Comparison of ENCODE assay signal across 20 cellular contexts in the genomic region with DNA sequence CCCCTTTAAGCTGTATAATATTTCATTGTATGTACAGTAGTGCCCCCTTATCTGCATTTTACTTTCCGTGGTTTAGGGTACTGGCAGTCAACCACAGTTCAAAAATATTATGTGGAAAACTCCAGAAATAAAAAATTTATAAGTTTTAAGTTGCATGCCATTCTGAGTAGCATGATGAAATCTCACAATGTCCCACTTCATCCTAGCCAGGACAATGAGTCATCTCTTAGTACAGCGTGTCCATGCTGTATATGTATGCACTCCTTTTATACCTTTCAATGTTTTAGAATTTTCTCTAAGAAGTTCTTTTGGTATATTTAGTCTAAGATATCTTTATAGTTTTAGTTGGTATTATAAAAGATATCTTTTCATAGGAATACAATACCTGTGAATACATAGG.
A peak's percentile ranks its signal among the peaks of the same experiment; 100 is the strongest.
DNase-seq lines count a peak whose midpoint lies in the region; ATAC-seq, FAIRE-seq and TF ChIP-seq lines count a peak whose summit lies in the region.
"Had no signal": no experiment of that assay in that cellular context is flagged by ENCODE, and none has a peak within 500 bp of the region (broad histone marks: within the 10 kb centered on the region; RNA-seq: fewer than 3 reads in every experiment).

No MANE protein-coding gene starts in this region.

- TF ChIP-seq CTCF in HCT116 (IDR thresholded peaks at IDR 0.05 in 2 of 3, conservative IDR thresholded peaks at IDR 0.05 in 1 of 3; ENCODE audit: borderline replicate concordance in 1 of 3, insufficient read depth in 1 of 3, low read depth in 2 of 3, low read length in 2 of 3) (no peak), K562 (IDR thresholded peaks at IDR 0.05 in 2 of 3, conservative IDR thresholded peaks at IDR 0.05 in 1 of 3; ENCODE audit: insufficient read depth in 2 of 3, low read depth in 1 of 3, low read length in 3 of 3) (no peak), foreskin fibroblast (IDR thresholded peaks at IDR 0.05; ENCODE audit: low read depth, low read length) (no peak)

- no peak for ATAC-seq in HCT116
- ATAC-seq in K562 = no peak
- ATAC-seq: activated naive CD8-positive, alpha-beta T cell treated with anti-CD3 and anti-CD28 coated beads, Interleukin-2, amount 50 U/mL, for 24 hours; activated T-cell treated with anti-CD3 and anti-CD28 coated beads, Interleukin-2, amount 50 U/mL, for 4 hours; lower lobe of right lung; naive thymus-derived CD4-positive, alpha-beta T cell had no signal

- intact Hi-C loops in HCT116 (cut with micrococcal nuclease) = no loop called here
- intact Hi-C loops in K562 (cut with micrococcal nuclease) = no loop called here

- H3K9me1 ChIP-seq in K562 (ENCODE audit: control insufficient read depth, insufficient read depth, low read length) = no peaks in the 10 kb centered on the region

- H3K9me2 ChIP-seq in HCT116 (ENCODE audit: insufficient read depth) = no peaks in the 10 kb centered on the region

- POLR2A ChIA-PET in HCT116 (lab: Charles Lee) (no interaction called here), K562 (lab: Yijun Ruan, JAX) (no interaction called here)

- DNase-seq in AG08395 (ENCODE audit: low spot score) = peak; percentile 42
- no peak for DNase-seq in HCT116 (ENCODE audit: low read depth, low spot score)
- DNase-seq in K562 (ENCODE audit: extremely low read depth in 1 of 4, low spot score in 3 of 4) = no peak
- peak; percentile 45 to 78 for DNase-seq in foreskin fibroblast
- no peak for DNase-seq in hypothalamus (lab: John Stamatoyannopoulos, UW)
- DNase-seq in SK-N-DZ (ENCODE audit: low spot score) = no peak
- DNase-seq in activated CD8-positive, alpha-beta memory T cell treated with anti-CD3 and anti-CD28 coated beads, Interleukin-2, amount 50 U/mL, for 48 hours = no peak
- DNase-seq in kidney glomerular epithelial cell (lab: John Stamatoyannopoulos, UW) = no peak
- DNase-seq: activated naive CD8-positive, alpha-beta T cell treated with anti-CD3 and anti-CD28 coated beads, Interleukin-2, amount 50 U/mL, for 24 hours; activated T-cell treated with anti-CD3 and anti-CD28 coated beads, Interleukin-2, amount 50 U/mL, for 4 hours; esophagus squamous epithelium; Karpas-422; lower lobe of right lung; naive thymus-derived CD4-positive, alpha-beta T cell; NCI-H1930; NCI-H524; stimulated activated CD4-positive, alpha-beta T cell treated with anti-CD3 and anti-CD28 coated beads, Interleukin-12 subunit alpha, Interleukin-12 subunit beta, amount 100 ng/mL, for 4 hours; stimulated activated naive CD4-positive, alpha-beta T cell treated with Interleukin-2 at 50 U/mL for 16 hours had no signal

- no peak for TF ChIP-seq POLR2A in HCT116 (IDR thresholded peaks at IDR 0.05; ENCODE audit: borderline replicate concordance, extremely low read depth, insufficient read depth, insufficient read length)
- TF ChIP-seq POLR2A in K562 (conservative IDR thresholded peaks at IDR 0.05) = no peak

- H3K4me3 ChIP-seq in HCT116 (replicated peaks in 1 of 2; ENCODE audit: low read depth in 1 of 2, low read length in 2 of 2) (no peak overlapping the region), K562 (no peak overlapping the region), foreskin fibroblast (ENCODE audit: low read depth in 1 of 2, low read length in 2 of 2) (no peak overlapping the region)
- H3K4me3 ChIP-seq: esophagus squamous epithelium, lower lobe of right lung had no signal

- CTCF ChIA-PET in HCT116 (lab: Charles Lee) (interaction anchor here (0.7 kb wide), 1 partner anchor 72 kb away, joined by 3 read pairs; no protein-coding TSS in a partner anchor), K562 (lab: Yijun Ruan, JAX; ENCODE audit: low intra/inter-chr PET ratio) (no interaction called here)

- H3K9me3 ChIP-seq in HCT116 (ENCODE audit: control insufficient read depth in 1 of 2, insufficient read depth in 1 of 2, low read depth in 1 of 2, low read length in 2 of 2) (no peaks in the 10 kb centered on the region), K562 (replicated peaks; ENCODE audit: control insufficient read depth, insufficient read depth, low read depth, low read length) (no peaks in the 10 kb centered on the region; the same call in 1 of the 2 replicates)
- H3K9me3 ChIP-seq: esophagus squamous epithelium, lower lobe of right lung had no signal

- 0% methylated on average over 2 of the region's 2 CpGs for WGBS in K562 (ENCODE audit: insufficient coverage, low coverage, missing lambda C conversion rate)

- H2AFZ ChIP-seq in HCT116 (ENCODE audit: low read depth, low read length, poor library complexity, severe bottlenecking) (no peak overlapping the region), K562 (ENCODE audit: low read depth, low read length) (no peak overlapping the region)

- BruUV-seq in HCT116 (replicated peaks; lab: Mats Ljungman, UMichigan) (no TSS peak), K562 (replicated peaks; lab: Mats Ljungman, UMichigan) (no TSS peak)

- no peak overlapping the region for H3K4me2 ChIP-seq in HCT116 (ENCODE audit: low read length)
- no peak overlapping the region for H3K4me2 ChIP-seq in K562 (ENCODE audit: insufficient read depth, low read length)

- TF ChIP-seq EP300 in K562 (IDR thresholded peaks at IDR 0.05; ENCODE audit: low read length) = no peak

- H3K27ac ChIP-seq in HCT116 (ENCODE audit: low read depth, low read length) (no peak overlapping the region), K562 (ENCODE audit: extremely low read depth, low read depth, low read length) (no peak overlapping the region)
- H3K27ac ChIP-seq: esophagus squamous epithelium, lower lobe of right lung had no signal

- TF ChIP-seq RAD21 in HCT116 (IDR thresholded peaks at IDR 0.05; ENCODE audit: low read depth) (no peak), K562 (CRISPR knock-in tag; conservative IDR thresholded peaks at IDR 0.05 in 1 of 2, IDR thresholded peaks at IDR 0.05 in 1 of 2) (no peak)

- H3K4me1 ChIP-seq in HCT116 (ENCODE audit: control insufficient read depth in 1 of 2, insufficient read depth in 2 of 2, low read length in 2 of 2) (no peaks in the 10 kb centered on the region), K562 (replicated peaks in 1 of 2; ENCODE audit: control insufficient read depth in 2 of 2, insufficient read depth in 2 of 2, low read length in 2 of 2) (no peaks in the 10 kb centered on the region)
- H3K4me1 ChIP-seq: esophagus squamous epithelium, lower lobe of right lung had no signal

- H3K27me3 ChIP-seq in HCT116 (ENCODE audit: insufficient read depth, low read length) (no peaks in the 10 kb centered on the region), K562 (ENCODE audit: control insufficient read depth in 2 of 2, insufficient read depth in 2 of 2, low read length in 2 of 2) (peaks cover 9 to 30% of the 10 kb centered on the region in 2 experiments; a peak in 4 of 5 replicates)

- no peak for FAIRE-seq in K562 (lab: Jason Lieb, UNC)
- FAIRE-seq: D721Med, GM19239 had no signal

- H3K79me2 ChIP-seq in HCT116 (ENCODE audit: insufficient read depth, low read length) (no peaks in the 10 kb centered on the region), K562 (ENCODE audit: control insufficient read depth, insufficient read depth, low read length) (no peaks in the 10 kb centered on the region)

- RAD21 ChIA-PET in HCT116 (lab: Charles Lee; ENCODE audit: low non-redundant PET in 1 of 2, low total read pairs in 2 of 2, uncharacterized antibody in 2 of 2, unreplicated experiment in 2 of 2) = no interaction called here

- in situ Hi-C loops in K562 (cut with MboI) = no loop called here

- H3K9ac ChIP-seq in HCT116 (ENCODE audit: low read length) (no peak overlapping the region), K562 (ENCODE audit: insufficient read depth in 1 of 2, low read depth in 2 of 2, low read length in 2 of 2) (no peak overlapping the region)

- H3K36me3 ChIP-seq in HCT116 (ENCODE audit: control insufficient read depth in 1 of 2, insufficient read depth in 2 of 2, low read length in 2 of 2) = no peaks in the 10 kb centered on the region
- no peaks in the 10 kb centered on the region for H3K36me3 ChIP-seq in K562 (ENCODE audit: control insufficient read depth, insufficient read depth, low read length)
- H3K36me3 ChIP-seq: esophagus squamous epithelium, lower lobe of right lung had no signal

- H4K20me1 ChIP-seq in HCT116 (ENCODE audit: insufficient read depth) (no peaks in the 10 kb centered on the region), K562 (replicated peaks; ENCODE audit: control insufficient read depth, insufficient read depth, low read length) (0 out of 2 replicates have a peak, but pooled peaks cover 4% of the 10 kb centered on the region)

TF ChIP-seq in K562, 482 proteins besides CTCF, POLR2A, EP300 and RAD21:
- TF ChIP-seq FOSL1 (tag; conservative IDR thresholded peaks at IDR 0.05) (0 out of 2 replicates have a peak, but pooled peaks have one; percentile 33), ZNF778 (CRISPR knock-in tag; IDR thresholded peaks at IDR 0.05) (no peak), ZNF253 (CRISPR knock-in tag; conservative IDR thresholded peaks at IDR 0.05) (no peak), HNRNPH1 (optimal IDR thresholded peaks at IDR 0.05; ENCODE audit: low read depth, low read length) (no peak), CEBPG (CRISPR knock-in tag; IDR thresholded peaks at IDR 0.05) (no peak), CEBPG (tag; conservative IDR thresholded peaks at IDR 0.05 in 1 of 2, IDR thresholded peaks at IDR 0.05 in 1 of 2) (peak in 1 of 2 experiments; percentile 52; a peak in 1 of 4 replicates)
- TF ChIP-seq, protein P1, sequence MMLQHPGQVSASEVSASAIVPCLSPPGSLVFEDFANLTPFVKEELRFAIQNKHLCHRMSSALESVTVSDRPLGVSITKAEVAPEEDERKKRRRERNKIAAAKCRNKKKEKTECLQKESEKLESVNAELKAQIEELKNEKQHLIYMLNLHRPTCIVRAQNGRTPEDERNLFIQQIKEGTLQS (IDR thresholded peaks at IDR 0.05) = peak; percentile 63
- TF ChIP-seq, protein P1 (CRISPR knock-in tag; conservative IDR thresholded peaks at IDR 0.05) = no peak

Comparison
In these comparisons a context has a peak if more than half of its experiments do, and no peak if none do; other contexts are left out.
1. DNase-seq: peak in AG08395 (single experiment) and foreskin fibroblast (2 of 2); none in HCT116 (single experiment), K562 (0 of 4), hypothalamus (0 of 51), SK-N-DZ (single experiment), activated CD8-positive, alpha-beta memory T cell treated with anti-CD3 and anti-CD28 coated beads, Interleukin-2, amount 50 U/mL, for 48 hours (single experiment) and kidney glomerular epithelial cell (single experiment).